Comparison of ENCODE assay signal across 25 cellular contexts in the genomic region with DNA sequence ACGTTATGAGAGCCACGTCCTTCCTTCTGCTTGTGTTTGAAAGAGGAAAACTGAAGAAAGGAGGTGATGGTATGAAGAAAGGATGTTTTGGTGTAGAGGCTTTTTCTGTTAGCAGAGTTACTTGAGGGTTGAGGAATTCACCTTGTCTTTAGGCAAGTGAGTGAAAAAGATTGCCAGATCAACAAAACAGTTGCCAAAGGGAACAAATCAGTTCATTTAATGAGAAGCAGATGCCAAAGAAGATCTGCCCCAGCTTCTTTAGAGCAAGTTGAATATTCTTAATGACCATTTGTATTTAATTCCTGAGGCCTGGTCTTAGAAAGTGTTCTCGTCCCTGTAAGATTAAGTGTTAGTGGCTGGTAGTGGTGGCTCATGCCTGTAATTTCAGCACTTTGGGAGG. TPM values are rescaled to one million over a fixed set of nuclear protein-coding genes. Genes with fewer than 3 reads are reported as not detected.
DNase-seq lines count a peak whose midpoint lies in the region; ATAC-seq and TF ChIP-seq lines count a peak whose summit lies in the region.
"Had no signal": no experiment of that assay in that cellular context is flagged by ENCODE, and none has a peak within 500 bp of the region (broad histone marks: within the 10 kb centered on the region; RNA-seq: fewer than 3 reads in every experiment).

No MANE protein-coding gene starts in this region.

- H2AFZ ChIP-seq in DND-41 (ENCODE audit: low read depth, low read length), result no peak overlapping the region

- ATAC-seq in DND-41 (ENCODE audit: insufficient read depth, low read depth), result no peak
- ATAC-seq: HCT116 had no signal

- peaks cover 30% of the 10 kb centered on the region for H3K4me1 ChIP-seq in DND-41 (ENCODE audit: insufficient read depth, low read length)
- H3K4me1 ChIP-seq in BE2C, result no peaks in the 10 kb centered on the region

- peaks cover 3% of the 10 kb centered on the region; the same call in 1 of the 2 replicates for H3K27me3 Mint-ChIP-seq in HFFc6 (ENCODE audit: insufficient read depth)

- H3K4me1 Mint-ChIP-seq in HFFc6 (ENCODE audit: low read depth), result peaks cover 36% of the 10 kb centered on the region

- peaks cover 2% of the 10 kb centered on the region for H3K9me3 Mint-ChIP-seq in HFFc6
- H3K9me3 Mint-ChIP-seq: CD4-positive, alpha-beta T cell; IgD-negative memory B cell had no signal

- H3K79me2 ChIP-seq in DND-41 (ENCODE audit: insufficient read depth, low read length), result peaks cover 70% of the 10 kb centered on the region

- no peak overlapping the region for H3K4me3 Mint-ChIP-seq in HFFc6

- no peaks in the 10 kb centered on the region for H3K27me3 ChIP-seq in DND-41 (ENCODE audit: insufficient read depth, low read length, poor library complexity)
- no peaks in the 10 kb centered on the region for H3K27me3 ChIP-seq in BE2C
- H3K27me3 ChIP-seq: BLaER1 treated with 17β-estradiol and CSF1 and Interleukin-3, amounts not matched to agents 10 nM and 100 nM had no signal

- DNase-seq in DND-41 (no peak), HFFc6 (peak; percentile 2), astrocyte of the hippocampus (ENCODE audit: low read depth, low spot score) (peak; percentile 18), fibroblast of the conjunctiva (ENCODE audit: low read depth) (peak; percentile 27), activated gamma-delta T cell (lab: John Stamatoyannopoulos, UW) (no peak), BE2C (no peak), anterior cingulate cortex (lab: John Stamatoyannopoulos, UW) (no peak)
- DNase-seq: CD4-positive, alpha-beta T cell; DMS53; EL; GDM1; NCI-H1105; NCI-H1436 treated with DMSO at 0.1 percent for 48 hours; NCI-H187 treated with DMSO at 0.1 percent for 48 hours; NCI-H2171 treated with DMSO at 0.1 percent for 48 hours; NCI-H345; NCI-H524; NCI-H774; Right ventricle myocardium superior; RPMI8226 had no signal

- H3K4me2 ChIP-seq in DND-41 (ENCODE audit: insufficient read depth, low read length), result 0 out of 2 replicates have a peak overlapping the region, but pooled peaks have one; percentile 89
- H3K4me2 ChIP-seq: BLaER1 treated with 17β-estradiol and CSF1 and Interleukin-3, amounts not matched to agents 10 nM and 100 nM; KMS-11 had no signal

- TF ChIP-seq CTCF in DND-41 (IDR thresholded peaks at IDR 0.05; ENCODE audit: borderline replicate concordance, extremely low read depth, low read length, poor library complexity, severe bottlenecking) (no peak), HFFc6 (IDR thresholded peaks at IDR 0.05) (no peak), BE2C (IDR thresholded peaks at IDR 0.05; ENCODE audit: low read depth, low read length) (no peak)

- H3K9me3 ChIP-seq in DND-41 (ENCODE audit: insufficient read depth, low read length, severe bottlenecking) (no peaks in the 10 kb centered on the region), BE2C (no peaks in the 10 kb centered on the region)

- H4K20me1 ChIP-seq in DND-41 (ENCODE audit: insufficient read depth, low read length), result peaks cover 16% of the 10 kb centered on the region; the same call in 1 of the 2 replicates

- no peak overlapping the region for H3K9ac ChIP-seq in DND-41 (ENCODE audit: low read depth, low read length)
- H3K9ac ChIP-seq: BLaER1 treated with 17β-estradiol and CSF1 and Interleukin-3, amounts not matched to agents 10 nM and 100 nM; KMS-11 had no signal

- no peak overlapping the region for H3K4me3 ChIP-seq in DND-41 (ENCODE audit: low read depth in 1 of 2, low read length in 2 of 2)
- H3K4me3 ChIP-seq in BE2C (ENCODE audit: low read depth, low read length), result no peak overlapping the region
- H3K4me3 ChIP-seq: BLaER1 treated with 17β-estradiol and CSF1 and Interleukin-3, amounts not matched to agents 10 nM and 100 nM had no signal

- no peak overlapping the region for H3K27ac Mint-ChIP-seq in HFFc6
- H3K27ac Mint-ChIP-seq: CD4-positive, alpha-beta T cell had no signal

- H3K27ac ChIP-seq in DND-41 (ENCODE audit: low read length), result no peak overlapping the region
- H3K27ac ChIP-seq: BLaER1 treated with 17β-estradiol and CSF1 and Interleukin-3, amounts not matched to agents 10 nM and 100 nM; HL-60; KMS-11 had no signal

- 0 out of 2 replicates have a peak, but pooled peaks cover 7% of the 10 kb centered on the region for H3K36me3 Mint-ChIP-seq in HFFc6 (ENCODE audit: low read depth)

- peaks cover 7% of the 10 kb centered on the region for H3K36me3 ChIP-seq in DND-41 (ENCODE audit: insufficient read depth, low read length)
- no peaks in the 10 kb centered on the region for H3K36me3 ChIP-seq in BE2C

RNA-seq across cellular contexts. Expression of a gene that starts 2.6 kb away (rescaled TPM):
- total RNA-seq in HFFc6 (2021; fragmentation: NEBNext Ultra II Directional; extraction: Animal tissue kit (Norgen Biotek cat#: 25700)), result 10 to 100 TPM; 18.6 to 22.9 (median 19.9) TPM
- 106 TPM for polyA plus RNA-seq in BE2C (2012; ENCODE audit: insufficient read depth, insufficient read length, low read depth)

RNA-seq across cellular contexts. Expression of a gene that starts 51.7 kb away (rescaled TPM):
- total RNA-seq in HFFc6 (2021; fragmentation: NEBNext Ultra II Directional; extraction: Animal tissue kit (Norgen Biotek cat#: 25700)), result 1 to 10 TPM; 6.8 to 8.4 (median 7.4) TPM
- polyA plus RNA-seq in BE2C (2012; ENCODE audit: insufficient read depth, insufficient read length, low read depth), result 8.3 TPM

Comparison
In these comparisons a context has a peak if more than half of its experiments do, and no peak if none do; other contexts are left out.
1. DNase-seq: peak in HFFc6 (single experiment), astrocyte of the hippocampus (single experiment) and fibroblast of the conjunctiva (single experiment); none in DND-41 (single experiment), activated gamma-delta T cell (single experiment), BE2C (single experiment) and anterior cingulate cortex (0 of 58).